ENCODE assay signal across 9 cellular contexts in the genomic region with DNA sequence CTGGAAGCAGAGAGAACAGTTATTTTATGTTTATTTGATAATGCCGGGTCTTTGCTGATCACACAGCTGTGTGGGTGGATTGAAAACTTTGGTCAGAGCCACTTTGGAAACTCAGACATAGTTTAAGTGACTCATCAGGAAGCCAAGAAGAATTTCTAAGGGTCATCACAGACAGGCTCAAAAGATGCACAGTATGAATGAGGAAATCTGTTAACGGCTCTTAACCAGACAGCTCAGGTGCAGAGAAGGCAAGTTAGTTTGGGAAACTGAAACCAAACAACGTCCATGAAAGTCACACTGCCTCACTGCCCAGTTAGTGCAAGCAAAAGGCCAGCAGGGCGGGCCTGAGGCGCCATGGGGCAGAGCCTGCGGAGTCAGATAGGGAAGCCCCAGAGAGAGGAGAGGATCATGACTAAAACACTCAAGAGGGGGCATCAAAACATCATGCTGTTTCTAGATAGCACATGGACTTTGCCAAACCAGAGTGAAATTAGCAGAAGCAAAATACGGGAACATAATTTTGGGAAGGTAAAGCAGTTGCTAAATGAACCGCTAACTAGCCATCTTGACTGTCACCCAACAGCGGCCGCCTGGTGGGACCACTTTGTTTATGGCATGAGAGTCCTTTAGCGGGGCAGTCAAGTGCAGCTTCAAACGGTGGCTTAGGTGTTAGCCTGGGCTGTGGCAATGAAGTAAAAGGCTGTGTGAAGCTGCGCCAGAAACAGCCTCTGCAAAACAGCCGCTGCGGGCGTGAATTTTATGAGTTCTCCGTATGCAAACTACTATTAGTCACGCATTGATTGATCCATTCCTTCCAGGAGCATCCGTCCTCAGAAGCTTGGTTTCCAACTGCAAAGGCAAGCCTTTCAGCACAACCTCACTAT.
DNase-seq lines count a peak whose midpoint lies in the region; ATAC-seq, FAIRE-seq and TF ChIP-seq lines count a peak whose summit lies in the region.
"Had no signal": no experiment of that assay in that cellular context is flagged by ENCODE, and none has a peak within 500 bp of the region (broad histone marks: within the 10 kb centered on the region; RNA-seq: fewer than 3 reads in every experiment).

No MANE protein-coding gene starts in this region.

- TF ChIP-seq POLR2A in GM12891 (IDR thresholded peaks at IDR 0.05; ENCODE audit: low read depth, low read length), result no peak

- H3K27ac ChIP-seq in heart right ventricle (peak overlapping the region in 2 of 10 donors; percentile 28 to 38), SJCRH30 (peak overlapping the region; percentile 16), upper lobe of right lung (no peak overlapping the region)
- H3K27ac ChIP-seq: KMS-11 had no signal

- no peak for FAIRE-seq in GM12891 (lab: Jason Lieb, UNC)

- TF ChIP-seq CTCF in heart right ventricle (IDR thresholded peaks at IDR 0.05), result no peak
- TF ChIP-seq CTCF in fibroblast of pulmonary artery (IDR thresholded peaks at IDR 0.05; ENCODE audit: low read length, missing control alignments), result no peak
- no peak for TF ChIP-seq CTCF in upper lobe of right lung (IDR thresholded peaks at IDR 0.05)

- intact Hi-C loops in left cardiac atrium (cut with DNase I) (no loop called here), heart right ventricle (cut with DNase I) (loop anchor here in 1 of 10 donors (10.0 kb wide), 1 partner anchor 104 kb away; a partner anchor contains a TSS), upper lobe of right lung (cut with DNase I) (no loop called here)

- DNase-seq in left cardiac atrium (peak; percentile 23), heart right ventricle (no peak), SJCRH30 (peak in 1 of 2 experiments; percentile 30), fibroblast of pulmonary artery (ENCODE audit: low read depth) (peak; percentile 68), upper lobe of right lung (no peak), cortex of kidney (lab: John Stamatoyannopoulos, UW) (no peak), GM12891 (ENCODE audit: insufficient read length, low spot score) (no peak), NCI-H1694 (lab: John Stamatoyannopoulos, UW) (no peak)

- H3K27me3 ChIP-seq in heart right ventricle, result no peaks in the 10 kb centered on the region
- H3K27me3 ChIP-seq in SJCRH30, result no peaks in the 10 kb centered on the region
- no peaks in the 10 kb centered on the region for H3K27me3 ChIP-seq in upper lobe of right lung

- H3K4me1 ChIP-seq in heart right ventricle, result peaks cover 0 to 53% (median 30%) of the 10 kb centered on the region in 9 donors
- peaks cover 48% of the 10 kb centered on the region for H3K4me1 ChIP-seq in SJCRH30
- peaks cover 28% of the 10 kb centered on the region for H3K4me1 ChIP-seq in upper lobe of right lung

- H3K4me3 ChIP-seq in heart right ventricle, result no peak overlapping the region
- H3K4me3 ChIP-seq in SJCRH30, result no peak overlapping the region
- no peak overlapping the region for H3K4me3 ChIP-seq in fibroblast of pulmonary artery (replicated peaks; ENCODE audit: low read depth, low read length)
- H3K4me3 ChIP-seq in upper lobe of right lung, result no peak overlapping the region

- peak in 1 of 2 donors; percentile 32 for ATAC-seq in left cardiac atrium
- no peak for ATAC-seq in heart right ventricle
- ATAC-seq in upper lobe of right lung, result peak; percentile 63

- 90 to 92% methylated on average over 19 of the region's 19 CpGs for WGBS in heart right ventricle, 2 donors

- H3K36me3 ChIP-seq in heart right ventricle, result peaks cover 0 to 19% (median 0%) of the 10 kb centered on the region in 9 donors
- H3K36me3 ChIP-seq in SJCRH30, result peaks cover 75% of the 10 kb centered on the region
- peaks cover 5% of the 10 kb centered on the region for H3K36me3 ChIP-seq in upper lobe of right lung

- H3K9me3 ChIP-seq in heart right ventricle (no peaks in the 10 kb centered on the region), SJCRH30 (replicated peaks) (no peaks in the 10 kb centered on the region), upper lobe of right lung (no peaks in the 10 kb centered on the region)

TF ChIP-seq in GM12891, 5 proteins besides CTCF, POLR2A, EP300 and RAD21:
- no peak for TF ChIP-seq SPI1 (IDR thresholded peaks at IDR 0.05; ENCODE audit: low read depth, low read length)
- no peak for TF ChIP-seq POU2F2 (IDR thresholded peaks at IDR 0.05; ENCODE audit: low read depth, low read length)
- TF ChIP-seq PAX5 (IDR thresholded peaks at IDR 0.05; ENCODE audit: insufficient read depth, low read length, severe bottlenecking), result no peak
- TF ChIP-seq TAF1 (IDR thresholded peaks at IDR 0.05; ENCODE audit: low read depth, low read length), result no peak
- no peak for TF ChIP-seq POLR2AphosphoS5 (IDR thresholded peaks at IDR 0.05; ENCODE audit: low read depth, low read length)

Comparison
In these comparisons a context has a peak if more than half of its experiments do, and no peak if none do; other contexts are left out.
1. DNase-seq: peak in left cardiac atrium (single experiment) and fibroblast of pulmonary artery (single experiment); none in heart right ventricle (0 of 2), upper lobe of right lung (single experiment), cortex of kidney (single experiment), GM12891 (single experiment) and NCI-H1694 (single experiment).